ENCODE assay signal across 25 cellular contexts in genomic region chr12:69905801-69906200, GRCh38.
"Had no signal": no experiment of that assay in that cellular context is flagged by ENCODE, and none has a peak within 500 bp of the region (broad histone marks: within the 10 kb centered on the region; RNA-seq: fewer than 3 reads in every experiment).

No MANE protein-coding gene starts in this region.

- H3K27ac Mint-ChIP-seq: activated B cell treated with CpG ODN at 0.5 μM for 24 hours; activated CD4-positive, alpha-beta T cell treated with anti-CD3 and anti-CD28 coated beads, Interleukin-2, amount 10 ng/mL, durations not matched to agents 24 days and 14 days; activated CD8-positive, alpha-beta memory T cell treated with anti-CD3 and anti-CD28 coated beads, Interleukin-2, amount 10 ng/mL, durations not matched to agents 7 days and 5 days; activated naive CD4-positive, alpha-beta T cell treated with anti-CD3 and anti-CD28 coated beads, Interleukin-2, amount 50 U/mL, for 72 hours; activated naive CD8-positive, alpha-beta T cell treated with anti-CD3 and anti-CD28 coated beads, Interleukin-2, amount 50 U/mL, for 24 hours; activated T-cell treated with anti-CD3 and anti-CD28 coated beads, Interleukin-2, amount 50 U/mL, for 24 hours; T-cell had no signal

- DNase-seq: activated B cell treated with CpG ODN at 0.5 μM for 24 hours; activated CD4-positive, alpha-beta T cell treated with anti-CD3 and anti-CD28 coated beads for 1 hour; activated CD4-positive, alpha-beta T cell treated with anti-CD3 and anti-CD28 coated beads, Interleukin-2, amount 10 ng/mL, durations not matched to agents 24 days and 14 days; activated CD4-positive, alpha-beta T cell treated with anti-CD3 and anti-CD28 coated beads, Interleukin-2, amount 50 U/mL, for 48 hours; activated CD8-positive, alpha-beta memory T cell treated with anti-CD3 and anti-CD28 coated beads, Interleukin-2, amount 10 ng/mL, durations not matched to agents 7 days and 5 days; activated effector memory CD4-positive, alpha-beta T cell treated with anti-CD3 and anti-CD28 coated beads, Interleukin-2, amount 50 U/mL, for 16 hours; activated naive CD4-positive, alpha-beta T cell treated with Interleukin-2 at 50 U/mL for 16 hours; activated naive CD8-positive, alpha-beta T cell treated with anti-CD3 and anti-CD28 coated beads, Interleukin-2, amount 50 U/mL, for 24 hours; activated T-cell treated with anti-CD3 and anti-CD28 coated beads, Interleukin-2, amount 50 U/mL, for 24 hours; amygdala; cerebellar nuclear complex; KBM-7; NCI-H1092 treated with DMSO at 0.1 percent for 48 hours; NCI-H1417 treated with DMSO at 0.1 percent for 48 hours; NCI-H1694 treated with DMSO at 0.1 percent for 48 hours; NCI-H2029 treated with DMSO at 0.1 percent for 48 hours; NCI-H524; PC-9; SIG-M5; T-cell; T-helper 2 cell; T1000 had no signal

- H3K9me3 Mint-ChIP-seq: activated B cell treated with CpG ODN at 0.5 μM for 24 hours; activated CD4-positive, alpha-beta T cell treated with anti-CD3 and anti-CD28 coated beads, Interleukin-2, amount 10 ng/mL, durations not matched to agents 24 days and 14 days; activated naive CD4-positive, alpha-beta T cell treated with anti-CD3 and anti-CD28 coated beads, Interleukin-2, amount 50 U/mL, for 72 hours; activated naive CD8-positive, alpha-beta T cell treated with anti-CD3 and anti-CD28 coated beads, Interleukin-2, amount 50 U/mL, for 24 hours; activated T-cell treated with anti-CD3 and anti-CD28 coated beads, Interleukin-2, amount 50 U/mL, for 24 hours; T-cell had no signal

- H3K27me3 Mint-ChIP-seq: activated B cell treated with CpG ODN at 0.5 μM for 24 hours; activated naive CD8-positive, alpha-beta T cell treated with anti-CD3 and anti-CD28 coated beads, Interleukin-2, amount 50 U/mL, for 24 hours had no signal

- H3K4me3 Mint-ChIP-seq: activated B cell treated with CpG ODN at 0.5 μM for 24 hours; activated CD4-positive, alpha-beta T cell treated with anti-CD3 and anti-CD28 coated beads, Interleukin-2, amount 10 ng/mL, durations not matched to agents 24 days and 14 days; activated CD8-positive, alpha-beta memory T cell treated with anti-CD3 and anti-CD28 coated beads, Interleukin-2, amount 10 ng/mL, durations not matched to agents 7 days and 5 days; activated naive CD8-positive, alpha-beta T cell treated with anti-CD3 and anti-CD28 coated beads, Interleukin-2, amount 50 U/mL, for 24 hours; activated T-cell treated with anti-CD3 and anti-CD28 coated beads, Interleukin-2, amount 50 U/mL, for 24 hours; T-cell had no signal

- H3K4me3 ChIP-seq: PC-9 had no signal

- FAIRE-seq: colon, TTC549 had no signal

- H3K4me1 Mint-ChIP-seq: activated CD4-positive, alpha-beta T cell treated with anti-CD3 and anti-CD28 coated beads, Interleukin-2, amount 10 ng/mL, durations not matched to agents 24 days and 14 days; activated CD8-positive, alpha-beta memory T cell treated with anti-CD3 and anti-CD28 coated beads, Interleukin-2, amount 10 ng/mL, durations not matched to agents 7 days and 5 days; activated naive CD8-positive, alpha-beta T cell treated with anti-CD3 and anti-CD28 coated beads, Interleukin-2, amount 50 U/mL, for 24 hours; T-cell had no signal

- H2AFZ ChIP-seq: PC-9 had no signal

- H3K4me2 ChIP-seq: PC-9 had no signal

- H3K36me3 Mint-ChIP-seq: activated CD8-positive, alpha-beta memory T cell treated with anti-CD3 and anti-CD28 coated beads, Interleukin-2, amount 10 ng/mL, durations not matched to agents 7 days and 5 days; activated naive CD4-positive, alpha-beta T cell treated with anti-CD3 and anti-CD28 coated beads, Interleukin-2, amount 50 U/mL, for 72 hours; T-cell had no signal

- H3K27ac ChIP-seq: PC-9 had no signal
